ENCODE assay signal across 20 cellular contexts in genomic region chr2:30254692-30255015, GRCh38. TPM values are rescaled to one million over a fixed set of nuclear protein-coding genes. Genes with fewer than 3 reads are reported as not detected.
DNase-seq lines count a peak whose midpoint lies in the region; ATAC-seq, FAIRE-seq and TF ChIP-seq lines count a peak whose summit lies in the region.
"Had no signal": no experiment of that assay in that cellular context is flagged by ENCODE, and none has a peak within 500 bp of the region (broad histone marks: within the 10 kb centered on the region; RNA-seq: fewer than 3 reads in every experiment).

No MANE protein-coding gene starts in this region.

- peak overlapping the region; percentile 88 for H3K27ac Mint-ChIP-seq in stimulated activated naive CD8-positive, alpha-beta T cell treated with anti-CD3 and anti-CD28 coated beads, Interleukin-15, Interleukin-2, amounts not matched to agents 100 ng/mL and 50 ng/mL, for 24 hours
- H3K27ac Mint-ChIP-seq: WTC11 had no signal

- no peak for TF ChIP-seq RAD21 in K562 (CRISPR knock-in tag; conservative IDR thresholded peaks at IDR 0.05 in 1 of 2, IDR thresholded peaks at IDR 0.05 in 1 of 2)

- H3K27me3 ChIP-seq in K562 (ENCODE audit: control insufficient read depth in 2 of 2, insufficient read depth in 2 of 2, low read length in 2 of 2) = no peaks in the 10 kb centered on the region
- H3K27me3 ChIP-seq in parathyroid adenoma (ENCODE audit: control insufficient read depth, insufficient read depth, low read length) = no peaks in the 10 kb centered on the region
- no peaks in the 10 kb centered on the region for H3K27me3 ChIP-seq in psoas muscle (ENCODE audit: insufficient read depth in 3 of 3, low read length in 2 of 3)
- H3K27me3 ChIP-seq: pancreas had no signal

- H3K36me3 ChIP-seq in K562 (ENCODE audit: control insufficient read depth, insufficient read depth, low read length) = peaks cover 11% of the 10 kb centered on the region; the same call in 2 of the 3 replicates
- no peaks in the 10 kb centered on the region for H3K36me3 ChIP-seq in parathyroid adenoma (ENCODE audit: control insufficient read depth, insufficient read depth, low read length)
- no peaks in the 10 kb centered on the region for H3K36me3 ChIP-seq in psoas muscle (ENCODE audit: insufficient read depth in 1 of 2, low read depth in 1 of 2)
- H3K36me3 ChIP-seq: pancreas had no signal

- H3K9me3 Mint-ChIP-seq in stimulated activated naive CD8-positive, alpha-beta T cell treated with anti-CD3 and anti-CD28 coated beads, Interleukin-15, Interleukin-2, amounts not matched to agents 100 ng/mL and 50 ng/mL, for 24 hours = peaks cover 6% of the 10 kb centered on the region

- no CpG with 5 or more reads among the region's 1 CpG for WGBS in K562 (ENCODE audit: insufficient coverage, low coverage, missing lambda C conversion rate)
- 94 to 100% (median 100%) methylated on average over 1 of the region's 1 CpG for WGBS in psoas muscle, 3 donors

- H3K9ac ChIP-seq in K562 (ENCODE audit: insufficient read depth in 1 of 2, low read depth in 2 of 2, low read length in 2 of 2) (peak overlapping the region; percentile 41 to 73; a peak in 2 of 4 replicates), parathyroid adenoma (no peak overlapping the region)

- no peak for ATAC-seq in stimulated activated naive CD8-positive, alpha-beta T cell treated with anti-CD3 and anti-CD28 coated beads, Interleukin-15, Interleukin-2, amounts not matched to agents 100 U/mL and 50 U/mL, for 24 hours
- ATAC-seq in K562 (no peak), HG02798 (IDR thresholded peaks at IDR 0.05; ENCODE audit: poor library complexity, unreplicated experiment) (no peak), HG02588 (IDR thresholded peaks at IDR 0.05; ENCODE audit: unreplicated experiment) (no peak), psoas muscle (no peak)
- ATAC-seq: left colon, pancreas, WTC11 had no signal

- CTCF ChIA-PET in K562 (lab: Yijun Ruan, JAX; ENCODE audit: low intra/inter-chr PET ratio) = no interaction called here

- no peak for TF ChIP-seq EP300 in K562 (IDR thresholded peaks at IDR 0.05; ENCODE audit: low read length)

- DNase-seq in stimulated activated naive CD8-positive, alpha-beta T cell treated with anti-CD3 and anti-CD28 coated beads, Interleukin-15, Interleukin-2, amounts not matched to agents 100 U/mL and 50 U/mL, for 24 hours = no peak
- no peak for DNase-seq in K562 (ENCODE audit: extremely low read depth in 1 of 4, low spot score in 3 of 4)
- DNase-seq in NCI-H2196 (lab: John Stamatoyannopoulos, UW; ENCODE audit: unreplicated experiment) = no peak
- no peak for DNase-seq in psoas muscle
- DNase-seq: activated CD8-positive, alpha-beta memory T cell treated with anti-CD3 and anti-CD28 coated beads, Interleukin-2, amount 50 U/mL, for 48 hours; AML-193; DMS 273 treated with DMSO at 0.1 percent for 48 hours; effector CD4-positive, alpha-beta T cell; left colon; NCI-H1417 treated with DMSO at 0.1 percent for 48 hours; NCI-H345; pancreas had no signal

- no peaks in the 10 kb centered on the region for H3K27me3 Mint-ChIP-seq in stimulated activated naive CD8-positive, alpha-beta T cell treated with anti-CD3 and anti-CD28 coated beads, Interleukin-15, Interleukin-2, amounts not matched to agents 100 ng/mL and 50 ng/mL, for 24 hours

- intact Hi-C loops in K562 (cut with micrococcal nuclease) (no loop called here), psoas muscle (cut with DNase I) (no loop called here)

- H3K4me3 Mint-ChIP-seq in stimulated activated naive CD8-positive, alpha-beta T cell treated with anti-CD3 and anti-CD28 coated beads, Interleukin-15, Interleukin-2, amounts not matched to agents 100 ng/mL and 50 ng/mL, for 24 hours = no peak overlapping the region
- H3K4me3 Mint-ChIP-seq: WTC11 had no signal

- H3K4me1 ChIP-seq in K562 (replicated peaks in 1 of 2; ENCODE audit: control insufficient read depth in 2 of 2, insufficient read depth in 2 of 2, low read length in 2 of 2) = peaks cover 46 to 48% of the 10 kb centered on the region in 2 experiments
- H3K4me1 ChIP-seq in parathyroid adenoma = peaks cover 48% of the 10 kb centered on the region
- peaks cover 10% of the 10 kb centered on the region for H3K4me1 ChIP-seq in psoas muscle

- no peak for TF ChIP-seq POLR2A in K562 (conservative IDR thresholded peaks at IDR 0.05)

- in situ Hi-C loops in K562 (cut with MboI) = no loop called here

- H3K79me2 ChIP-seq in K562 (ENCODE audit: control insufficient read depth, insufficient read depth, low read length) (peaks cover 8% of the 10 kb centered on the region; the same call in 2 of the 3 replicates), parathyroid adenoma (peaks cover 29% of the 10 kb centered on the region)

- no peaks in the 10 kb centered on the region for H4K20me1 ChIP-seq in K562 (replicated peaks; ENCODE audit: control insufficient read depth, insufficient read depth, low read length)

- TF ChIP-seq CTCF in K562 (IDR thresholded peaks at IDR 0.05 in 2 of 3, conservative IDR thresholded peaks at IDR 0.05 in 1 of 3; ENCODE audit: insufficient read depth in 2 of 3, low read depth in 1 of 3, low read length in 3 of 3) = no peak
- no peak for TF ChIP-seq CTCF in parathyroid adenoma (IDR thresholded peaks at IDR 0.05)
- no peak for TF ChIP-seq CTCF in psoas muscle (IDR thresholded peaks at IDR 0.05)

- H3K4me3 ChIP-seq in K562 (no peak overlapping the region), parathyroid adenoma (ENCODE audit: low read depth, low read length) (no peak overlapping the region), psoas muscle (no peak overlapping the region)
- H3K4me3 ChIP-seq: pancreas, skin epidermis had no signal

- BruUV-seq in K562 (replicated peaks; lab: Mats Ljungman, UMichigan) = no TSS peak

- peaks cover 98% of the 10 kb centered on the region for H3K4me1 Mint-ChIP-seq in stimulated activated naive CD8-positive, alpha-beta T cell treated with anti-CD3 and anti-CD28 coated beads, Interleukin-15, Interleukin-2, amounts not matched to agents 100 ng/mL and 50 ng/mL, for 24 hours (ENCODE audit: low read depth)

- POLR2A ChIA-PET in K562 (lab: Yijun Ruan, JAX) = interaction anchor here (0.6 to 1.1 kb wide), 5 partner anchors 8 to 183 kb away, joined by 3 read pairs; no protein-coding TSS in a partner anchor

- FAIRE-seq in K562 (lab: Jason Lieb, UNC) = no peak
- FAIRE-seq: H1, pancreas had no signal

- H3K4me2 ChIP-seq in K562 (ENCODE audit: insufficient read depth, low read length) (no peak overlapping the region; the same call in 1 of the 2 replicates), parathyroid adenoma (ENCODE audit: low read length) (peak overlapping the region; percentile 44)

- H3K9me3 ChIP-seq in K562 (replicated peaks; ENCODE audit: control insufficient read depth, insufficient read depth, low read depth, low read length) (0 out of 2 replicates have a peak, but pooled peaks cover 2% of the 10 kb centered on the region), parathyroid adenoma (ENCODE audit: control insufficient read depth, low read length) (no peaks in the 10 kb centered on the region), psoas muscle (no peaks in the 10 kb centered on the region)
- H3K9me3 ChIP-seq: pancreas had no signal

- H3K36me3 Mint-ChIP-seq in stimulated activated naive CD8-positive, alpha-beta T cell treated with anti-CD3 and anti-CD28 coated beads, Interleukin-15, Interleukin-2, amounts not matched to agents 100 ng/mL and 50 ng/mL, for 24 hours (ENCODE audit: low read depth) = peaks cover 72% of the 10 kb centered on the region

- H2AFZ ChIP-seq in K562 (ENCODE audit: low read depth, low read length) (no peak overlapping the region), parathyroid adenoma (no peak overlapping the region)

- H3K27ac ChIP-seq in K562 (ENCODE audit: extremely low read depth, low read depth, low read length) = peak overlapping the region; percentile 94
- H3K27ac ChIP-seq in parathyroid adenoma = peak overlapping the region; percentile 92
- no peak overlapping the region for H3K27ac ChIP-seq in psoas muscle
- H3K27ac ChIP-seq: pancreas, RWPE1 had no signal

- H3K9me1 ChIP-seq in K562 (ENCODE audit: control insufficient read depth, insufficient read depth, low read length) = no peaks in the 10 kb centered on the region

TF ChIP-seq in K562, 482 proteins besides CTCF, POLR2A, EP300 and RAD21 (continues in another document):
- no peak for TF ChIP-seq ZNF274 (IDR thresholded peaks at IDR 0.05; ENCODE audit: borderline replicate concordance, low read depth, low read length)
- TF ChIP-seq ATF1 (CRISPR knock-in tag; IDR thresholded peaks at IDR 0.05) = no peak
- no peak for TF ChIP-seq ATF1 (tag; IDR thresholded peaks at IDR 0.05)

RNA-seq across cellular contexts. Expression of gene LBH, which starts 23.3 kb away (rescaled TPM):
- total RNA-seq in K562 (2011; cell fraction: chromatin; rRNA removed; ENCODE audit: low replicate concordance) = 4.1 and 9.5 TPM in 2 replicates
- total RNA-seq in K562 (2011; cell fraction: nucleolus; rRNA removed) = 14.5 and 15.2 TPM in 2 replicates
- 8.9 and 11.3 TPM in 2 replicates for total RNA-seq in K562 (2011; cell fraction: nucleoplasm; rRNA removed)
- 7.4 and 23.5 TPM in 2 replicates for total RNA-seq in K562 (2014; rRNA removed)
- 5.7 and 6.0 TPM in 2 replicates for total RNA-seq in K562 (2014; rRNA removed; fragmentation: Illumina TruSeq; extraction: Trizol)
- 4.6 and 7.3 TPM in 2 replicates for total RNA-seq in K562 (2015; rRNA removed; fragmentation: Illumina TruSeq; extraction: Trizol)
- total RNA-seq in K562 (2021) = 9.5 and 12.1 TPM in 2 replicates
- 8.2 and 9.5 TPM in 2 replicates for polyA plus RNA-seq in K562 (2011; rRNA removed)
- polyA plus RNA-seq in K562 (2011; cell fraction: cytosol; rRNA removed) = 13.7 and 24.2 TPM in 2 replicates
- polyA plus RNA-seq in K562 (2011; cell fraction: nucleus; rRNA removed) = 4.1 and 4.6 TPM in 2 replicates
- polyA plus RNA-seq in K562 (2012) = 6.0 and 6.2 TPM in 2 replicates
- 8.1 TPM in 2 replicates for polyA plus RNA-seq in K562 (2014; fragmentation: Illumina TruSeq; extraction: Trizol)
- polyA plus RNA-seq in K562 (2014; fragmentation: Nextera tagmentation; extraction: Ambion mirVana) = 1 to 10 TPM; 3.1 to 5.9 TPM
- polyA plus RNA-seq in K562 (2014; rRNA removed) = 9.4 and 13.4 TPM in 2 replicates
- polyA minus RNA-seq in K562 (2011; rRNA and poly(A)+ RNA removed) = 10.9 and 13.0 TPM in 2 replicates
- polyA minus RNA-seq in K562 (2011; cell fraction: cytosol; rRNA and poly(A)+ RNA removed) = 5.6 and 12.1 TPM in 2 replicates
- polyA minus RNA-seq in K562 (2011; cell fraction: nucleus; rRNA and poly(A)+ RNA removed) = 7.7 and 15.4 TPM in 2 replicates
- 10 to 100 TPM; 11.1 to 15.5 (median 14.2) TPM for total RNA-seq in psoas muscle
- 10 to 100 TPM in 1 of 3 donors, 1 to 10 TPM in 2; 6.5 to 10.5 (median 9.7) TPM for polyA plus RNA-seq in psoas muscle
